In genomic region chr9:131432597-131433301, GRCh38 we compare ENCODE assay signal across 10 cellular contexts. TPM values are rescaled to one million over a fixed set of nuclear protein-coding genes. Genes with fewer than 3 reads are reported as not detected.
DNase-seq lines count a peak whose midpoint lies in the region; ATAC-seq and TF ChIP-seq lines count a peak whose summit lies in the region.
"Had no signal": no experiment of that assay in that cellular context is flagged by ENCODE, and none has a peak within 500 bp of the region (broad histone marks: within the 10 kb centered on the region; RNA-seq: fewer than 3 reads in every experiment).

No MANE protein-coding gene starts in this region.

- intact Hi-C loops in mucosa of descending colon (cut with DNase I, micrococcal nuclease): no loop called here

- no peak for ATAC-seq in effector memory CD8-positive, alpha-beta T cell (replicated peaks)
- ATAC-seq in mucosa of descending colon (peak; percentile 36), GM21737 (IDR thresholded peaks at IDR 0.05; ENCODE audit: unreplicated experiment) (no peak), GM18868 (IDR thresholded peaks at IDR 0.05; ENCODE audit: unreplicated experiment) (no peak)

- H3K4me1 Mint-ChIP-seq in effector memory CD8-positive, alpha-beta T cell (ENCODE audit: low read depth in 2 of 2): peaks cover 21 to 25% of the 10 kb centered on the region in 2 donors

- no peaks in the 10 kb centered on the region for H3K9me3 ChIP-seq in mucosa of descending colon

- no peak for TF ChIP-seq CTCF in mucosa of descending colon (IDR thresholded peaks at IDR 0.05)

- peaks cover 6% of the 10 kb centered on the region for H3K36me3 ChIP-seq in mucosa of descending colon (ENCODE audit: low read depth)

- H3K36me3 Mint-ChIP-seq in effector memory CD8-positive, alpha-beta T cell (ENCODE audit: insufficient read depth): peaks cover 75% of the 10 kb centered on the region

- no peaks in the 10 kb centered on the region for H3K9me3 Mint-ChIP-seq in effector memory CD8-positive, alpha-beta T cell

- no peak overlapping the region for H3K4me3 ChIP-seq in mucosa of descending colon

- H3K4me1 ChIP-seq in mucosa of descending colon (ENCODE audit: low read depth): peaks cover 5% of the 10 kb centered on the region

- H3K27ac Mint-ChIP-seq in effector memory CD8-positive, alpha-beta T cell: peak overlapping the region; percentile 46 to 52

- DNase-seq in AG08396 (ENCODE audit: low spot score): peak; percentile 85
- peak; percentile 91 for DNase-seq in LHCN-M2 (ENCODE audit: low read depth)
- no peak for DNase-seq in effector memory CD8-positive, alpha-beta T cell
- DNase-seq in mucosa of descending colon: no peak
- DNase-seq in SHP77 (lab: John Stamatoyannopoulos, UW): no peak
- no peak for DNase-seq in CD1c-positive myeloid dendritic cell (ENCODE audit: extremely low spot score)
- DNase-seq: hippocampal formation, NCI-H2081 treated with DMSO at 0.1 percent for 48 hours had no signal

- H3K27me3 Mint-ChIP-seq in effector memory CD8-positive, alpha-beta T cell: no peaks in the 10 kb centered on the region

- no peak overlapping the region for H3K4me3 Mint-ChIP-seq in effector memory CD8-positive, alpha-beta T cell

RNA-seq across cellular contexts. Expression of gene PRRC2B, which starts 38.9 kb away (rescaled TPM):
- total RNA-seq in LHCN-M2 (2014; rRNA removed): 58.5 and 63.5 TPM in 2 replicates
- polyA plus RNA-seq in LHCN-M2 (2012): 66.0 TPM
- total RNA-seq in mucosa of descending colon: 100 to 1,000 TPM; 105 to 175 (median 113) TPM

Comparison
In these comparisons a context has a peak if more than half of its experiments do, and no peak if none do; other contexts are left out.
1. DNase-seq: peak in AG08396 (single experiment) and LHCN-M2 (single experiment); none in effector memory CD8-positive, alpha-beta T cell (0 of 3), mucosa of descending colon (0 of 3), SHP77 (0 of 2) and CD1c-positive myeloid dendritic cell (single experiment).